ENCODE assay signal across 14 cellular contexts in genomic region chr15:74497584-74497983, GRCh38. TPM values are rescaled to one million over a fixed set of nuclear protein-coding genes. Genes with fewer than 3 reads are reported as not detected.
DNase-seq lines count a peak whose midpoint lies in the region; ATAC-seq and TF ChIP-seq lines count a peak whose summit lies in the region.
"Had no signal": no experiment of that assay in that cellular context is flagged by ENCODE, and none has a peak within 500 bp of the region (broad histone marks: within the 10 kb centered on the region; RNA-seq: fewer than 3 reads in every experiment).

No MANE protein-coding gene starts in this region.

- intact Hi-C loops in MCF 10A (cut with micrococcal nuclease) = no loop called here

- peak overlapping the region in 2 of 3 donors; percentile 16 to 57 for H3K27ac Mint-ChIP-seq in CD4-positive, CD25-positive, alpha-beta regulatory T cell
- no peak overlapping the region for H3K27ac Mint-ChIP-seq in MCF 10A (ENCODE audit: low read depth, unreplicated experiment)
- H3K27ac Mint-ChIP-seq: activated CD4-positive, alpha-beta memory T cell treated with anti-CD3 and anti-CD28 coated beads for 36 hours; endodermal cell; stimulated activated naive CD8-positive, alpha-beta T cell treated with anti-CD3 and anti-CD28 coated beads, Interleukin-15, amount 100 ng/mL, for 72 hours had no signal

- ATAC-seq in CD4-positive, CD25-positive, alpha-beta regulatory T cell (ENCODE audit: low read depth in 2 of 2) = no peak
- no peak for ATAC-seq in GM18867 (IDR thresholded peaks at IDR 0.05; ENCODE audit: unreplicated experiment)
- ATAC-seq: natural killer cell treated with Interleukin-12 subunit alpha and Interleukin-12 subunit beta and Interleukin-15 and Interleukin-18, amount 100 ng/mL, for 72 hours; stimulated activated naive CD8-positive, alpha-beta T cell treated with anti-CD3 and anti-CD28 coated beads, Interleukin-15, amount 100 ng/mL, for 72 hours had no signal

- no TSS peak for BruUV-seq in MCF 10A (replicated peaks; lab: Mats Ljungman, UMichigan)

- POLR2A ChIA-PET in MCF 10A (lab: Yijun Ruan, JAX) = interaction anchor here (0.6 to 1.5 kb wide), 4 partner anchors 11 to 945 kb away, joined by 3 to 5 read pairs (median 4); partner anchors contain the start of gene UBL7

- H3K27me3 ChIP-seq in CD4-positive, CD25-positive, alpha-beta regulatory T cell (ENCODE audit: control insufficient read depth, insufficient read depth, low read length) = no peaks in the 10 kb centered on the region
- H3K27me3 ChIP-seq: adrenal gland had no signal

- H3K36me3 ChIP-seq in CD4-positive, CD25-positive, alpha-beta regulatory T cell (ENCODE audit: control insufficient read depth, insufficient read depth, low read length) = peaks cover 8% of the 10 kb centered on the region
- H3K36me3 ChIP-seq: adrenal gland had no signal

- no peak overlapping the region for H3K4me3 Mint-ChIP-seq in CD4-positive, CD25-positive, alpha-beta regulatory T cell
- H3K4me3 Mint-ChIP-seq in MCF 10A (ENCODE audit: unreplicated experiment) = no peak overlapping the region
- H3K4me3 Mint-ChIP-seq: activated CD4-positive, alpha-beta memory T cell treated with anti-CD3 and anti-CD28 coated beads for 36 hours; endodermal cell; natural killer cell treated with Interleukin-12 subunit alpha and Interleukin-12 subunit beta and Interleukin-15 and Interleukin-18, amount 100 ng/mL, for 72 hours; stimulated activated naive CD8-positive, alpha-beta T cell treated with anti-CD3 and anti-CD28 coated beads, Interleukin-15, amount 100 ng/mL, for 72 hours had no signal

- peaks cover 0 to 5% (median 3%) of the 10 kb centered on the region in 4 donors for H3K4me1 Mint-ChIP-seq in CD4-positive, CD25-positive, alpha-beta regulatory T cell
- H3K4me1 Mint-ChIP-seq in MCF 10A (ENCODE audit: insufficient read depth, unreplicated experiment) = peaks cover 11% of the 10 kb centered on the region
- H3K4me1 Mint-ChIP-seq: stimulated activated naive CD8-positive, alpha-beta T cell treated with anti-CD3 and anti-CD28 coated beads, Interleukin-15, amount 100 ng/mL, for 72 hours had no signal

- no peak for TF ChIP-seq POLR2A in erythroblast (IDR thresholded peaks at IDR 0.05; ENCODE audit: low read length)

- H3K4me1 ChIP-seq in CD4-positive, CD25-positive, alpha-beta regulatory T cell (ENCODE audit: control insufficient read depth, insufficient read depth, low read length, poor library complexity, severe bottlenecking) = no peaks in the 10 kb centered on the region
- H3K4me1 ChIP-seq: adrenal gland had no signal

- no peaks in the 10 kb centered on the region for H3K9me3 Mint-ChIP-seq in CD4-positive, CD25-positive, alpha-beta regulatory T cell
- no peaks in the 10 kb centered on the region for H3K9me3 Mint-ChIP-seq in MCF 10A (ENCODE audit: unreplicated experiment)
- H3K9me3 Mint-ChIP-seq: activated CD4-positive, alpha-beta memory T cell treated with anti-CD3 and anti-CD28 coated beads for 36 hours; endodermal cell; natural killer cell treated with Interleukin-12 subunit alpha and Interleukin-12 subunit beta and Interleukin-15 and Interleukin-18, amount 100 ng/mL, for 72 hours; stimulated activated naive CD8-positive, alpha-beta T cell treated with anti-CD3 and anti-CD28 coated beads, Interleukin-15, amount 100 ng/mL, for 72 hours had no signal

- no peak for TF ChIP-seq CTCF in MCF 10A (IDR thresholded peaks at IDR 0.05; ENCODE audit: unreplicated experiment)

- peaks cover 15% of the 10 kb centered on the region for H3K36me3 Mint-ChIP-seq in CD4-positive, CD25-positive, alpha-beta regulatory T cell
- H3K36me3 Mint-ChIP-seq in MCF 10A (ENCODE audit: insufficient read depth, unreplicated experiment) = peaks cover 2% of the 10 kb centered on the region
- H3K36me3 Mint-ChIP-seq: natural killer cell treated with Interleukin-12 subunit alpha and Interleukin-12 subunit beta and Interleukin-15 and Interleukin-18, amount 100 ng/mL, for 72 hours had no signal

- H3K27me3 Mint-ChIP-seq in CD4-positive, CD25-positive, alpha-beta regulatory T cell = no peaks in the 10 kb centered on the region
- no peaks in the 10 kb centered on the region for H3K27me3 Mint-ChIP-seq in MCF 10A (ENCODE audit: insufficient read depth, unreplicated experiment)
- H3K27me3 Mint-ChIP-seq: activated CD4-positive, alpha-beta memory T cell treated with anti-CD3 and anti-CD28 coated beads for 36 hours; natural killer cell treated with Interleukin-12 subunit alpha and Interleukin-12 subunit beta and Interleukin-15 and Interleukin-18, amount 100 ng/mL, for 72 hours; stimulated activated naive CD8-positive, alpha-beta T cell treated with anti-CD3 and anti-CD28 coated beads, Interleukin-15, amount 100 ng/mL, for 72 hours had no signal

- H3K4me3 ChIP-seq in CD4-positive, CD25-positive, alpha-beta regulatory T cell (ENCODE audit: low read depth, low read length) = no peak overlapping the region
- H3K4me3 ChIP-seq: adrenal gland had no signal

- CTCF ChIA-PET in MCF 10A (lab: Yijun Ruan, JAX) = interaction anchor here (0.6 kb wide), 2 partner anchors 60 to 512 kb away, joined by 3 to 6 read pairs; no protein-coding TSS in a partner anchor

- H3K27ac ChIP-seq in CD4-positive, CD25-positive, alpha-beta regulatory T cell (ENCODE audit: insufficient read depth, low read length, poor library complexity, severe bottlenecking) = no peak overlapping the region
- H3K27ac ChIP-seq: adrenal gland had no signal

- no peak for DNase-seq in CD4-positive, CD25-positive, alpha-beta regulatory T cell
- DNase-seq in NAMALWA (ENCODE audit: low spot score) (peak; percentile 18), NCI-H345 (lab: John Stamatoyannopoulos, UW) (peak; percentile 81), MCF 10A (ENCODE audit: unreplicated experiment) (peak; percentile 83), erythroblast (lab: John Stamatoyannopoulos, UW) (no peak), T-helper 9 cell (no peak)
- DNase-seq in activated effector memory CD4-positive, alpha-beta T cell treated with anti-CD3 and anti-CD28 coated beads, Interleukin-2, amount 50 U/mL, for 16 hours = no peak
- DNase-seq: activated CD4-positive, alpha-beta memory T cell treated with anti-CD3 and anti-CD28 coated beads for 36 hours; adrenal gland; endodermal cell; SK-N-SH; stimulated activated naive CD8-positive, alpha-beta T cell treated with anti-CD3 and anti-CD28 coated beads, Interleukin-15, amount 100 ng/mL, for 72 hours had no signal

- H3K9me3 ChIP-seq in CD4-positive, CD25-positive, alpha-beta regulatory T cell (ENCODE audit: control insufficient read depth in 2 of 2, low read length in 2 of 2) = no peaks in the 10 kb centered on the region
- H3K9me3 ChIP-seq: adrenal gland, SK-N-SH had no signal

RNA-seq across cellular contexts. Expression of gene UBL7, which starts 36.6 kb away (rescaled TPM):
- total RNA-seq in CD4-positive, CD25-positive, alpha-beta regulatory T cell = 30.9 TPM
- 100 to 1,000 TPM; 123 to 177 (median 144) TPM for polyA plus RNA-seq in CD4-positive, CD25-positive, alpha-beta regulatory T cell
- total RNA-seq in MCF 10A (2022) = 55.5 and 56.4 TPM in 2 replicates

RNA-seq across cellular contexts. Expression of gene ARID3B, which starts 43.4 kb away (rescaled TPM):
- total RNA-seq in CD4-positive, CD25-positive, alpha-beta regulatory T cell = 63.5 TPM
- 10 to 100 TPM in 2 of 4 donors, 1 to 10 TPM in 2; 9.7 to 11.2 (median 10.5) TPM for polyA plus RNA-seq in CD4-positive, CD25-positive, alpha-beta regulatory T cell
- 4.7 and 6.2 TPM in 2 replicates for total RNA-seq in MCF 10A (2022)

Comparison
In these comparisons a context has a peak if more than half of its experiments do, and no peak if none do; other contexts are left out.
1. DNase-seq: peak in NAMALWA (single experiment), NCI-H345 (single experiment) and MCF 10A (single experiment); none in CD4-positive, CD25-positive, alpha-beta regulatory T cell (0 of 3), erythroblast (0 of 2), T-helper 9 cell (single experiment) and activated effector memory CD4-positive, alpha-beta T cell treated with anti-CD3 and anti-CD28 coated beads, Interleukin-2, amount 50 U/mL, for 16 hours (single experiment).